8 cellular contexts compared by ENCODE assay signal in the genomic region with DNA sequence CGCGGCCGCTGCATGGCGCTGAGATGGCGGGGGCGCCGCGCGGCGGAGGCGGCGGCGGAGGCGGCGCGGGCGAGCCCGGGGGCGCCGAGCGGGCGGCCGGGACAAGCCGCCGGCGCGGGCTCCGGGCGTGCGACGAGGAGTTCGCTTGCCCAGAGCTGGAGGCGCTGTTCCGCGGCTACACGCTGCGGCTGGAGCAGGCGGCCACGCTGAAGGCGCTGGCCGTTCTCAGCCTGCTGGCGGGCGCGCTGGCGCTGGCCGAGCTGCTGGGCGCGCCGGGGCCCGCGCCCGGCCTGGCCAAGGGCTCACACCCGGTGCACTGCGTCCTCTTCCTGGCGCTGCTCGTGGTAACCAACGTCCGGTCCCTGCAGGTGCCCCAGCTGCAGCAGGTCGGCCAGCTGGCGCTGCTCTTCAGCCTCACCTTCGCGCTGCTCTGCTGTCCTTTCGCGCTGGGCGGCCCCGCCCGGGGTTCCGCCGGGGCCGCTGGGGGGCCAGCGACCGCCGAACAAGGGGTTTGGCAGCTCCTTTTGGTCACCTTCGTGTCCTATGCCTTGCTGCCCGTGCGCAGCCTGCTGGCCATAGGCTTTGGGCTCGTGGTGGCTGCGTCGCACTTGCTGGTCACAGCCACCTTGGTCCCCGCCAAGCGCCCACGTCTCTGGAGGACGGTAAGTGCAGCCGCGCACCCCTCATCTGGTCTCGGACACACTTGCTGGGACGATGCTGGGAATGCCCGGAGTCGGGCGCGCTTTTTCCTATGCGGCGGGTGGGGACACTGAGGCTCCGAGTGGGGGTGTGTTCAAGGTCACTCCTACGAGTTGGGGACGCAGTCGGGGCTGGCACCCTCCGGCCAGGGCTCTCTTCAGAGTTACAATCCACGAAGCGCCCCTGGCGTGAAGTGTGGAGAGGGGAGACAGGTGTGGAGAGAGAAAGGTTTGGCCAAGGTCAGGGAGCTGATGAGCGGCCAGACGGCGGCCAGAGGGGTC. TPM values are rescaled to one million over a fixed set of nuclear protein-coding genes. Genes with fewer than 3 reads are reported as not detected.
DNase-seq lines count a peak whose midpoint lies in the region; ATAC-seq, FAIRE-seq and TF ChIP-seq lines count a peak whose summit lies in the region.

No MANE protein-coding gene starts in this region.

- H3K4me3 Mint-ChIP-seq in mesothelial cell of epicardium, result peak overlapping the region; percentile 62
- no peak overlapping the region for H3K4me3 Mint-ChIP-seq in CD4-positive, alpha-beta T cell

- peaks cover 42 to 43% of the 10 kb centered on the region in 2 experiments for H3K27me3 ChIP-seq in endothelial cell of umbilical vein (ENCODE audit: control insufficient read depth in 2 of 2, insufficient read depth in 2 of 2, low read length in 2 of 2)
- peaks cover 50% of the 10 kb centered on the region for H3K27me3 ChIP-seq in CD4-positive, alpha-beta T cell (ENCODE audit: control insufficient read depth, insufficient read depth, low read length)

- peak overlapping the region; percentile 13 to 35 (median 23) for H3K4me3 ChIP-seq in endothelial cell of umbilical vein (replicated peaks in 1 of 3; ENCODE audit: insufficient read depth in 1 of 3, low read depth in 1 of 3, low read length in 3 of 3)

- POLR2A ChIA-PET in endothelial cell of umbilical vein (lab: Charles Lee), result no interaction called here
- POLR2A ChIA-PET in CD4-positive, alpha-beta T cell (lab: Charles Lee), result no interaction called here

- in situ Hi-C loops in Caki2 (cut with HindIII; ENCODE audit: low pct_unique_long_range_greater_than_20kb, low sequenced_read_pairs), result no loop called here

- H3K9ac ChIP-seq in endothelial cell of umbilical vein (replicated peaks; ENCODE audit: extremely low read depth, insufficient read depth, low read length), result no peak overlapping the region

- BruUV-seq in endothelial cell of umbilical vein (replicated peaks; lab: Mats Ljungman, UMichigan), result no TSS peak

- H3K4me2 ChIP-seq in endothelial cell of umbilical vein (ENCODE audit: insufficient read depth, low read length), result peak overlapping the region; percentile 53

- no peaks in the 10 kb centered on the region for H4K20me1 ChIP-seq in endothelial cell of umbilical vein (replicated peaks; ENCODE audit: control insufficient read depth, extremely low read depth, insufficient read depth, low read length)

- FAIRE-seq in endothelial cell of umbilical vein (lab: Jason Lieb, UNC), result no peak

- no peak for TF ChIP-seq POLR2A in endothelial cell of umbilical vein (IDR thresholded peaks at IDR 0.05; ENCODE audit: low read depth, low read length)

- no peak overlapping the region for H3K27ac Mint-ChIP-seq in mesothelial cell of epicardium
- no peak overlapping the region for H3K27ac Mint-ChIP-seq in CD4-positive, alpha-beta T cell

- no peaks in the 10 kb centered on the region for H3K36me3 ChIP-seq in endothelial cell of umbilical vein (ENCODE audit: control insufficient read depth in 2 of 2, extremely low read depth in 1 of 2, insufficient read depth in 2 of 2, low read length in 2 of 2)

- TF ChIP-seq CTCF in endothelial cell of umbilical vein (IDR thresholded peaks at IDR 0.05; ENCODE audit: extremely low read depth in 1 of 2, insufficient read depth in 1 of 2, low read depth in 1 of 2, low read length in 2 of 2) (peak in 1 of 2 donors; percentile 42), mesothelial cell of epicardium (IDR thresholded peaks at IDR 0.05; ENCODE audit: unreplicated experiment) (no peak)
- no peak for TF ChIP-seq CTCF in CD4-positive, alpha-beta T cell (IDR thresholded peaks at IDR 0.05)

- H3K36me3 Mint-ChIP-seq in mesothelial cell of epicardium, result no peaks in the 10 kb centered on the region
- no peaks in the 10 kb centered on the region for H3K36me3 Mint-ChIP-seq in CD4-positive, alpha-beta T cell (ENCODE audit: low read depth)

- DNase-seq in Caki2 (ENCODE audit: low read depth) (peak; percentile 35), OCI-M1 (lab: John Stamatoyannopoulos, UW) (peak; percentile 21), endothelial cell of umbilical vein (ENCODE audit: low read depth, low spot score) (peak; percentile 25), mesothelial cell of epicardium (ENCODE audit: low spot score in 2 of 2, unreplicated experiment in 2 of 2) (peak; percentile 51 to 69), GDM1 (lab: John Stamatoyannopoulos, UW) (no peak)
- no peak for DNase-seq in CD4-positive, alpha-beta T cell

- H2AFZ ChIP-seq in endothelial cell of umbilical vein (ENCODE audit: low read depth, low read length), result peak overlapping the region; percentile 73

- intact Hi-C loops in endothelial cell of umbilical vein (cut with micrococcal nuclease), result no loop called here
- intact Hi-C loops in CD4-positive, alpha-beta T cell (cut with DNase I, micrococcal nuclease), result no loop called here

- peaks cover 7% of the 10 kb centered on the region for H3K4me1 ChIP-seq in endothelial cell of umbilical vein (ENCODE audit: control insufficient read depth, extremely low read depth, insufficient read depth, low read length)

- peaks cover 11% of the 10 kb centered on the region for H3K4me1 Mint-ChIP-seq in mesothelial cell of epicardium
- no peaks in the 10 kb centered on the region for H3K4me1 Mint-ChIP-seq in CD4-positive, alpha-beta T cell (ENCODE audit: low read depth)

- no peaks in the 10 kb centered on the region for H3K79me2 ChIP-seq in endothelial cell of umbilical vein (ENCODE audit: control insufficient read depth, insufficient read depth, low read length)

- ATAC-seq in GM21367 (IDR thresholded peaks at IDR 0.05; ENCODE audit: unreplicated experiment) (peak; percentile 35), HG02571 (IDR thresholded peaks at IDR 0.05; ENCODE audit: unreplicated experiment) (no peak)
- ATAC-seq in CD4-positive, alpha-beta T cell (ENCODE audit: poor library complexity), result no peak

- dilution Hi-C loops in endothelial cell of umbilical vein (cut with MboI; ENCODE audit: extremely low pct_ligation_motif_present, low sequenced_read_pairs), result no loop called here

- H3K9me1 ChIP-seq in endothelial cell of umbilical vein (replicated peaks; ENCODE audit: control insufficient read depth, extremely low read depth, insufficient read depth, low read length), result no peaks in the 10 kb centered on the region

- H3K9me3 Mint-ChIP-seq in mesothelial cell of epicardium, result no peaks in the 10 kb centered on the region
- H3K9me3 Mint-ChIP-seq in CD4-positive, alpha-beta T cell, result no peaks in the 10 kb centered on the region

- peaks cover 80% of the 10 kb centered on the region for H3K27me3 Mint-ChIP-seq in mesothelial cell of epicardium (ENCODE audit: low read depth)
- H3K27me3 Mint-ChIP-seq in CD4-positive, alpha-beta T cell, result peaks cover 69% of the 10 kb centered on the region

- H3K9me3 ChIP-seq in endothelial cell of umbilical vein (replicated peaks; ENCODE audit: control insufficient read depth, insufficient read depth, low read length), result no peaks in the 10 kb centered on the region
- H3K9me3 ChIP-seq in CD4-positive, alpha-beta T cell (ENCODE audit: control insufficient read depth, low read length), result no peaks in the 10 kb centered on the region

- H3K27ac ChIP-seq in endothelial cell of umbilical vein (ENCODE audit: insufficient read depth, low read depth, low read length), result no peak overlapping the region
- H3K27ac ChIP-seq in CD4-positive, alpha-beta T cell (ENCODE audit: low read depth, low read length), result no peak overlapping the region

- CTCF ChIA-PET in endothelial cell of umbilical vein (lab: Charles Lee), result no interaction called here
- CTCF ChIA-PET in CD4-positive, alpha-beta T cell (lab: Charles Lee), result no interaction called here

TF ChIP-seq in endothelial cell of umbilical vein, 7 proteins besides CTCF, POLR2A, EP300 and RAD21:
- TF ChIP-seq MYC (IDR thresholded peaks at IDR 0.05; ENCODE audit: low read depth, low read length) (no peak), EZH2 (IDR thresholded peaks at IDR 0.05; ENCODE audit: borderline replicate concordance, low read depth, low read length, severe bottlenecking) (no peak), POLR2AphosphoS5 (IDR thresholded peaks at IDR 0.05; ENCODE audit: insufficient read depth, low read depth, low read length) (no peak)

RNA-seq across cellular contexts. Expression of gene ADCY1, which starts 0.6 kb away (rescaled TPM):
- 0.32 TPM in 1 of 2 replicates, not detected in the other for total RNA-seq in Caki2 (2014; rRNA removed; shearing (Covaris generic); ENCODE audit: low replicate concordance)
- total RNA-seq in endothelial cell of umbilical vein (0.53 and 1.6 TPM in 2 replicates), mesothelial cell of epicardium (3.1 to 4.7 TPM (median 4.5 TPM) in 3 replicates)
- 0.37 and 0.52 TPM in 2 replicates for polyA plus RNA-seq in endothelial cell of umbilical vein
- 0.44 and 0.59 TPM in 2 replicates for polyA plus RNA-seq in endothelial cell of umbilical vein (2011; cell fraction: cytosol; rRNA removed)
- polyA plus RNA-seq in endothelial cell of umbilical vein (2011; cell fraction: nucleus; rRNA removed), result 0.34 and 0.49 TPM in 2 replicates
- polyA plus RNA-seq in endothelial cell of umbilical vein (2012), result 0.45 and 0.56 TPM in 2 replicates
- polyA minus RNA-seq in endothelial cell of umbilical vein, result 0.23 and 0.44 TPM in 2 replicates
- polyA minus RNA-seq in endothelial cell of umbilical vein (2011; cell fraction: cytosol; rRNA and poly(A)+ RNA removed), result not detected
- polyA minus RNA-seq in endothelial cell of umbilical vein (2011; cell fraction: nucleus; rRNA and poly(A)+ RNA removed), result 0.34 and 1.0 TPM in 2 replicates
- total RNA-seq in CD4-positive, alpha-beta T cell, result under 1 TPM in 1 of 2 experiments, not detected in 1; 0.03 TPM

Comparison
In these comparisons a context has a peak if more than half of its experiments do, and no peak if none do; other contexts are left out.
1. DNase-seq: peak in Caki2 (single experiment), OCI-M1 (single experiment), endothelial cell of umbilical vein (single experiment) and mesothelial cell of epicardium (2 of 2); none in GDM1 (single experiment) and CD4-positive, alpha-beta T cell (0 of 10).